Comparison of ENCODE assay signal across 19 cellular contexts in the genomic region with DNA sequence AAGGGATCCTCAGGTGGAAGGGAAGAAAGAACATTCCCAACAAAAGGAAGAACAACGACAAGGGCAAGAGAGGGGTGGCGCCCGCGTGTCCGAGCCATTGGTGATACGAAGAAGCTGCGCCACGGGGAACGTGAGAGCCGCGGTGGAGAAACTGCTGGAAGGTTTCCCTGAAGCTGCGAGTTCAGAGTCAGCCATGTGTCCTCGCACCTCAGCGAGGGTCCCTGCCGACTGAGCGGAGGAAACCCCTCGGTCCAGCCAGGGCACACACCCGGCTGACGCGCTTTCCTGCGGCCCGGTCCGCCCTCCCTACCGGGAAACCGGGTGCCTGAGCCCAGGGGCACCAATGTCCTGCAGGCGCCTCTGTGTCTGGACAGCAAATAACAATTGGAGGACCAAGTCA. TPM values are rescaled to one million over a fixed set of nuclear protein-coding genes. Genes with fewer than 3 reads are reported as not detected.
DNase-seq lines count a peak whose midpoint lies in the region; ATAC-seq and TF ChIP-seq lines count a peak whose summit lies in the region.
"Had no signal": no experiment of that assay in that cellular context is flagged by ENCODE, and none has a peak within 500 bp of the region (broad histone marks: within the 10 kb centered on the region; RNA-seq: fewer than 3 reads in every experiment).

No MANE protein-coding gene starts in this region.

- TF ChIP-seq POLR2A in testis (IDR thresholded peaks at IDR 0.05) = no peak

- no peaks in the 10 kb centered on the region for H3K9me3 Mint-ChIP-seq in activated naive CD4-positive, alpha-beta T cell treated with anti-CD3 and anti-CD28 coated beads, Interleukin-2, amount 50 U/mL, for 24 hours
- H3K9me3 Mint-ChIP-seq in T-cell (no peaks in the 10 kb centered on the region), naive B cell (no peaks in the 10 kb centered on the region)

- H3K4me1 ChIP-seq in testis = peaks cover 25% of the 10 kb centered on the region
- H3K4me1 ChIP-seq: A549 had no signal

- DNase-seq in activated naive CD4-positive, alpha-beta T cell treated with anti-CD3 and anti-CD28 coated beads, Interleukin-2, amount 50 U/mL, for 16 hours = no peak
- no peak for DNase-seq in T-cell
- DNase-seq in naive B cell = no peak
- no peak for DNase-seq in testis
- no peak for DNase-seq in H7
- no peak for DNase-seq in NCI-H524 (lab: John Stamatoyannopoulos, UW)
- DNase-seq: DMS79 treated with DMSO at 0.1 percent for 48 hours, NCI-H1417 treated with DMSO at 0.1 percent for 48 hours, NCI-H2029 treated with DMSO at 0.1 percent for 48 hours, NCI-H2171 treated with DMSO at 0.1 percent for 48 hours, NCI-H446 treated with DMSO at 0.1 percent for 48 hours, NCI-H774, PC-3 had no signal

- POLR2A ChIA-PET in T-cell (lab: Charles Lee) = no interaction called here

- TF ChIP-seq CTCF in testis (IDR thresholded peaks at IDR 0.05) = no peak

- peaks cover 6% of the 10 kb centered on the region for H3K36me3 Mint-ChIP-seq in activated naive CD4-positive, alpha-beta T cell treated with anti-CD3 and anti-CD28 coated beads, Interleukin-2, amount 50 U/mL, for 24 hours
- H3K36me3 Mint-ChIP-seq in T-cell (peaks cover 17% of the 10 kb centered on the region), naive B cell (no peaks in the 10 kb centered on the region)

- ATAC-seq in T-cell (replicated peaks in 1 of 4) (no peak), naive B cell (ENCODE audit: low read depth in 2 of 2) (no peak), GM21619 (IDR thresholded peaks at IDR 0.05; ENCODE audit: unreplicated experiment) (no peak)
- ATAC-seq: A549, HCT116, K562, PC-3 had no signal

- H3K4me3 ChIP-seq in testis (peak overlapping the region; percentile 19 to 29), H7 (ENCODE audit: insufficient read depth, low read depth, low read length) (no peak overlapping the region)
- H3K4me3 ChIP-seq: A549, K562 had no signal

- H3K27me3 Mint-ChIP-seq in activated naive CD4-positive, alpha-beta T cell treated with anti-CD3 and anti-CD28 coated beads, Interleukin-2, amount 50 U/mL, for 24 hours = no peaks in the 10 kb centered on the region
- H3K27me3 Mint-ChIP-seq in T-cell (no peaks in the 10 kb centered on the region), naive B cell (no peaks in the 10 kb centered on the region)

- no peak overlapping the region for H3K4me3 Mint-ChIP-seq in activated naive CD4-positive, alpha-beta T cell treated with anti-CD3 and anti-CD28 coated beads, Interleukin-2, amount 50 U/mL, for 24 hours
- H3K4me3 Mint-ChIP-seq in T-cell = no peak overlapping the region
- peak overlapping the region in 4 of 8 donors; percentile 48 to 86 (median 58) for H3K4me3 Mint-ChIP-seq in naive B cell

- H3K27ac Mint-ChIP-seq in activated naive CD4-positive, alpha-beta T cell treated with anti-CD3 and anti-CD28 coated beads, Interleukin-2, amount 50 U/mL, for 24 hours = peak overlapping the region; percentile 77
- H3K27ac Mint-ChIP-seq in T-cell = peak overlapping the region; percentile 28 to 62
- H3K27ac Mint-ChIP-seq in naive B cell = peak overlapping the region in 4 of 6 donors; percentile 68 to 93 (median 84)

- intact Hi-C loops in testis (cut with DNase I; ENCODE audit: low total_unique reads) = no loop called here

- peaks cover 93% of the 10 kb centered on the region for H3K4me1 Mint-ChIP-seq in activated naive CD4-positive, alpha-beta T cell treated with anti-CD3 and anti-CD28 coated beads, Interleukin-2, amount 50 U/mL, for 24 hours
- H3K4me1 Mint-ChIP-seq in T-cell (peaks cover 88 to 95% (median 93%) of the 10 kb centered on the region in 3 donors), naive B cell (peaks cover 73 to 97% (median 92%) of the 10 kb centered on the region in 3 donors)

- no peak overlapping the region for H3K27ac ChIP-seq in testis
- H3K27ac ChIP-seq: A549, RWPE1 had no signal

- WGBS in testis, 2 donors = 52 to 87% methylated on average over 17 to 26 of the region's 26 CpGs

- CTCF ChIA-PET in T-cell (lab: Charles Lee) = no interaction called here

- H3K36me3 ChIP-seq in testis (ENCODE audit: low read depth, missing control alignments) = no peaks in the 10 kb centered on the region
- H3K36me3 ChIP-seq in H7 (replicated peaks; ENCODE audit: control insufficient read depth, insufficient read depth, low read length) = no peaks in the 10 kb centered on the region

- no peaks in the 10 kb centered on the region for H3K9me3 ChIP-seq in testis
- H3K9me3 ChIP-seq: A549 had no signal

- H3K27me3 ChIP-seq in testis = no peaks in the 10 kb centered on the region
- no peaks in the 10 kb centered on the region for H3K27me3 ChIP-seq in H7 (ENCODE audit: control insufficient read depth, insufficient read depth, low read length)

RNA-seq across cellular contexts. Expression of a gene that starts 18.0 kb away (rescaled TPM):
- total RNA-seq in T-cell (10 to 100 TPM; 45.5 to 73.4 (median 59.1) TPM), testis (10 to 100 TPM; 16.1 to 22.3 TPM)
- polyA plus RNA-seq in naive B cell (ENCODE audit: low read depth in 6 of 6) (100 to 1,000 TPM; 119 to 174 (median 151) TPM), testis (ENCODE audit: insufficient read depth, low read depth, low replicate concordance) (13.0 TPM)
- 11.9 and 14.8 TPM in 2 replicates for total RNA-seq in H7 (2014; rRNA removed; shearing (Covaris generic))
